ENCODE assay signal across 1 cellular context in the genomic region with DNA sequence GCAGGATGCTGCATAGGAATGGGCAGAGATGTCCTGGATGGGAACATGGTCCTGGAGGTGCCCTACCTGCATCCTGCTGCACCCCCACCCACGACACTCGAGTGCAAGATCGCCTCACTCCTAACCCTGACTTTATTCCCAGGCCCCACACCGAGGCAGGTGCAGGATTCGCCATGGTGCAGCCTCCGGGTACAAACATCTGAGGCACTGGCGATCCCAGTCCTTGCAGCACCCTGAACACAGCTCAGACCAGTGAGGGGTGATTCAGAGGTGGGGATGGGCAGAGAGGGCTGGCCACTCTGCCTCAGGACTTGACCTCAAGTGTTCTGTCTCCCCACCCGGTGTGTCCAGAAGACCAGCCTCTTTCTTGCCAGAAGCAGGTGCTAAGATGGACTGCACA.
TF ChIP-seq lines count a peak whose summit lies in the region.

No MANE protein-coding gene starts in this region.

TF ChIP-seq in GM12878, 131 proteins besides CTCF, POLR2A, EP300 and RAD21 (continued from another document):
- TF ChIP-seq NFYA (IDR thresholded peaks at IDR 0.05; ENCODE audit: borderline replicate concordance, low read depth, low read length), result no peak
- TF ChIP-seq ZNF384 (IDR thresholded peaks at IDR 0.05; ENCODE audit: borderline replicate concordance, low read depth, low read length), result no peak
